8 cellular contexts compared by ENCODE assay signal in the genomic region with DNA sequence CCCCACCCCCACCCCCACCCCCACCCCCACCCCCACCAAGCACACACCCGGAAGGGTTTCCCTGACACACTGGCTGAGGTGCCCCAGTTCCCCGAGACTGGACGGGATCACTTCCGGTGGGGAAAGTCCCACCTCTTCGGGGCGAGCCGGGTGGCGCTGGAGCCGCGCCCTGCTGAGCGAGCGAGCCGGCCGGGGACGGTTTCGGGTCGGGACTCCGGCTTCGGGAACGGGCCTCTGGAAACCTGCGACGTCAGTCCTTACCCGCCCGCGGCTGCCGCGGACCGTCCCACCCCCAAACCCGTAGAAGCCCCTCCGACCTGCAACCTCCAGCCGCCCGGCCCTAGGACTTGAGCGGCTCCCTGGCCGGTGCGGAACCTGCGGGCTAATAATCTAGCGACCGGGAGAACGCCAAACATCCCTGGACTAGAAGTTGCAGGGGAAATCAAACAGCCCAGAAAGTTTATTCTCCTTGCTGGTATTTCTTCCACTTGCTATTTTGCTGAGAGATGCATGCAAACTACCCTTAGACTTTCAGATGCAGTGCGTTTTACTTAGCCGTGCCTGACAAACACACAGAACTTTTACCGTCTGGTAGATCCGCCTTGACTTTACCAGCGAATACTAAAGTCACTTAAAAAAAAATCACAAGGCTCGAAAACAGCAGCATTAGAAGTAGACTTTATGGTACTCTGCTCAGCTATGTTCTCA.
DNase-seq lines count a peak whose midpoint lies in the region; ATAC-seq and TF ChIP-seq lines count a peak whose summit lies in the region.

No MANE protein-coding gene starts in this region.

- no peaks in the 10 kb centered on the region for H3K9me2 ChIP-seq in OCI-LY1 (ENCODE audit: low read depth, low read length)

- H3K4me3 ChIP-seq in HUES6 (ENCODE audit: low read depth, low read length) (peak overlapping the region; percentile 78), OCI-LY1 (ENCODE audit: low read depth, low read length, poor library complexity, severe bottlenecking) (peak overlapping the region; percentile 95), mucosa of stomach (ENCODE audit: low read length) (peak overlapping the region; percentile 74)

- no peak for TF ChIP-seq CTCF in OCI-LY1 (IDR thresholded peaks at IDR 0.05; ENCODE audit: low read length)

- ATAC-seq in GM21447 (IDR thresholded peaks at IDR 0.05; ENCODE audit: unreplicated experiment): peak; percentile 43

- no peaks in the 10 kb centered on the region; the same call in 1 of the 2 replicates for H3K27me3 ChIP-seq in HUES6 (ENCODE audit: control insufficient read depth, insufficient read depth, low read length)
- no peaks in the 10 kb centered on the region for H3K27me3 ChIP-seq in OCI-LY1 (ENCODE audit: insufficient read depth, low read length)
- H3K27me3 ChIP-seq in mucosa of stomach (ENCODE audit: control insufficient read depth, insufficient read depth, low read length): no peaks in the 10 kb centered on the region

- H3F3A ChIP-seq in OCI-LY1 (ENCODE audit: insufficient read depth, low read length): no peaks in the 10 kb centered on the region

- peak overlapping the region; percentile 93 for H3K4me2 ChIP-seq in OCI-LY1 (ENCODE audit: low read length)

- no peak overlapping the region for H2AFZ ChIP-seq in OCI-LY1 (ENCODE audit: low read length)

- H3K4me1 ChIP-seq in HUES6 (ENCODE audit: control insufficient read depth, insufficient read depth, low read length): peaks cover 4% of the 10 kb centered on the region
- H3K4me1 ChIP-seq in OCI-LY1 (ENCODE audit: insufficient read depth, low read length, severe bottlenecking): peaks cover 30% of the 10 kb centered on the region
- H3K4me1 ChIP-seq in mucosa of stomach (ENCODE audit: control insufficient read depth, insufficient read depth, low read length): no peaks in the 10 kb centered on the region

- H4K20me1 ChIP-seq in OCI-LY1 (ENCODE audit: insufficient read depth, low read length): no peaks in the 10 kb centered on the region

- peaks cover 9% of the 10 kb centered on the region; the same call in 1 of the 2 replicates for H3K79me2 ChIP-seq in OCI-LY1 (ENCODE audit: insufficient read depth, low read length)

- TF ChIP-seq POLR2A in erythroblast (IDR thresholded peaks at IDR 0.05; ENCODE audit: low read length): peak; percentile 58

- H3K9ac ChIP-seq in HUES6 (ENCODE audit: low read length) (peak overlapping the region; percentile 82), OCI-LY1 (ENCODE audit: low read length) (peak overlapping the region; percentile 94), mucosa of stomach (ENCODE audit: low read length) (peak overlapping the region; percentile 75)

- H3K36me3 ChIP-seq in HUES6 (ENCODE audit: control insufficient read depth, insufficient read depth, low read length) (peaks cover 16% of the 10 kb centered on the region), OCI-LY1 (ENCODE audit: insufficient read depth, low read length) (peaks cover 11% of the 10 kb centered on the region; the same call in 1 of the 2 replicates), mucosa of stomach (ENCODE audit: control insufficient read depth, insufficient read depth, low read length) (no peaks in the 10 kb centered on the region)

- peak overlapping the region; percentile 73; the same call in 1 of the 2 replicates for H3K27ac ChIP-seq in HUES6 (ENCODE audit: low read depth, low read length)
- peak overlapping the region; percentile 78 for H3K27ac ChIP-seq in OCI-LY1 (ENCODE audit: low read depth, low read length, poor library complexity, severe bottlenecking)

- DNase-seq in D341Med (ENCODE audit: low spot score) (peak; percentile 86), activated T-cell treated with anti-CD3 and anti-CD28 coated beads for 1 hour (ENCODE audit: low read depth) (peak; percentile 63), erythroblast (lab: John Stamatoyannopoulos, UW) (peak; percentile 89 to 90)
- DNase-seq in stimulated activated CD8-positive, alpha-beta memory T cell treated with anti-CD3 and anti-CD28 coated beads, Interleukin-4, amount 100 ng/mL, for 4 hours (ENCODE audit: low read depth in 2 of 2, low spot score in 1 of 2): peak; percentile 49 to 65

- no peaks in the 10 kb centered on the region for H3K9me3 ChIP-seq in HUES6 (ENCODE audit: control insufficient read depth, insufficient read depth, low read depth, low read length)
- H3K9me3 ChIP-seq in OCI-LY1 (ENCODE audit: low read length): no peaks in the 10 kb centered on the region
- H3K9me3 ChIP-seq in mucosa of stomach (ENCODE audit: control insufficient read depth, low read length): no peaks in the 10 kb centered on the region

Comparison
In these comparisons a context has a peak if more than half of its experiments do, and no peak if none do; other contexts are left out.
1. Peak in every context shown above with its lines: DNase-seq, ATAC-seq, H3K4me3 ChIP-seq and H3K27ac ChIP-seq.